In genomic region chr16:57626420-57627170, GRCh38 we compare ENCODE assay signal across 2 cellular contexts.
A peak's percentile ranks its signal among the peaks of the same experiment; 100 is the strongest.
TF ChIP-seq lines count a peak whose summit lies in the region.

No MANE protein-coding gene starts in this region.

TF ChIP-seq in HEK293, 187 proteins besides CTCF, POLR2A, EP300 and RAD21:
- no peak for TF ChIP-seq ZBTB26 (tag by site-specific recombination; optimal IDR thresholded peaks at IDR 0.05)
- TF ChIP-seq GLIS2 (tag by site-specific recombination; IDR thresholded peaks at IDR 0.05) = peak; percentile 22; the same call in 1 of the 2 replicates

TF ChIP-seq in H1, 55 proteins besides CTCF, POLR2A, EP300 and RAD21:
- TF ChIP-seq TBP (IDR thresholded peaks at IDR 0.05; ENCODE audit: low read depth, low read length) = no peak
- TF ChIP-seq YY1 (IDR thresholded peaks at IDR 0.05; ENCODE audit: low read depth, low read length) = no peak
- TF ChIP-seq POU5F1 (IDR thresholded peaks at IDR 0.05; ENCODE audit: low read depth, low read length) = no peak
- no peak for TF ChIP-seq EGR1 (IDR thresholded peaks at IDR 0.05; ENCODE audit: borderline replicate concordance, low read depth, low read length)
- no peak for TF ChIP-seq RFX5 (IDR thresholded peaks at IDR 0.05; ENCODE audit: borderline replicate concordance, low read depth, low read length)
- TF ChIP-seq TEAD4 (IDR thresholded peaks at IDR 0.05; ENCODE audit: low read depth, low read length) = no peak
- TF ChIP-seq PHF8 (conservative IDR thresholded peaks at IDR 0.05; ENCODE audit: low read depth, low read length) = no peak
- TF ChIP-seq JUND (IDR thresholded peaks at IDR 0.05; ENCODE audit: low read length) = no peak
- no peak for TF ChIP-seq SIRT6 (IDR thresholded peaks at IDR 0.05; ENCODE audit: low read length)
- no peak for TF ChIP-seq ASH2L (IDR thresholded peaks at IDR 0.05; ENCODE audit: low read length)
- no peak for TF ChIP-seq CHD2 (IDR thresholded peaks at IDR 0.05; ENCODE audit: low read length)
- no peak for TF ChIP-seq KDM5A (IDR thresholded peaks at IDR 0.05; ENCODE audit: low read length)
- no peak for TF ChIP-seq GTF2F1 (IDR thresholded peaks at IDR 0.05; ENCODE audit: borderline replicate concordance, low read depth, low read length)
- no peak for TF ChIP-seq SRF (IDR thresholded peaks at IDR 0.05; ENCODE audit: low read depth, low read length)
